Comparison of ENCODE assay signal across 1 cellular context in the genomic region with DNA sequence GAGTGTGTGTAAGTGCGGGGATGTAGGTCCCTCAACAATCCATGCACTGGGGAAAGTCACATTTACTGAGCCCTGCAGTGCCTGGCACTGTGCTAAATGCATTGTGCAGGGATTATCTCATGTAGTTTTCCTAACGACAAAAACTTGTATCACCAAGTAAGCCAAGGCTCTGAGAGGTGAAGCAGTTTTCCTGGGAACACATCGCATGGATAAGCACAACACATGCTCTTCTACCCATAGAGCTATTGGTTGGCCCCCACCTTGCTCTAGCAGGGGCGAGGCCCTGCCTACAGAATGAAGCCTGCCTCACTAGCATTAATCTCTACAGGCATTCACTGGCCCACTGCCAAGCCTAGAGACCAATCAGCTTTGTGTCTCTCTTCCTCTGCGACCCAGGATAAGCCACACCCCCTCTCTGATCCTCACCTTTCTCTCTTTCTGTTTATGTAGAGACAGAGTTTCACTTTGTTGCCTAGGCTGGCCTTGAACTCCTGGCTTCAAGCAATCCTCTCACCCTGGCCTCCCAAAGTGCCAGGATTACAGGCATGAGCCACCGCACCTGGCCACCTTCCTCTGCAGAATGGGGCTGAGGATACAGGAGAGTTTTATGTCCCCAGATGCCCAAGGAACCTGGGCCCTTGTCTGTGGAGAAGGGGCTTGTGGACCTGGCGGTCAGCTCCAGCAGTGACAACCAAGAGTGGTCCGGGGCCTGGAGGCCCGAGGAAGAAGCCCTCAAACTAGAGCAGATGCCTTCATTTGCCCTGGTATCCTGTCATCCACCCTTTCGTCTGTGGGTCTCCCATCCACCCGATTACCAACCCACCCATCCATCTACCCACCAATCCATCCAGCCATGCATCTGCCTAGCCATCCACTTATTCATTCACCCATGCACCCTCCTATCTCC.
A peak's percentile ranks its signal among the peaks of the same experiment; 100 is the strongest.
TF ChIP-seq lines count a peak whose summit lies in the region.

No MANE protein-coding gene starts in this region.

TF ChIP-seq in HepG2, 621 proteins besides CTCF, POLR2A, EP300 and RAD21 (continued from another document and continues in another):
- peak; percentile 83; the same call in 1 of the 2 replicates for TF ChIP-seq ZNF609 (CRISPR knock-in tag; IDR thresholded peaks at IDR 0.05; ENCODE audit: borderline replicate concordance)
- TF ChIP-seq SKI (IDR thresholded peaks at IDR 0.05; ENCODE audit: partially characterized antibody) = no peak
- TF ChIP-seq STAT5B (CRISPR knock-in tag; IDR thresholded peaks at IDR 0.05) = no peak
- TF ChIP-seq SNAPC2 (CRISPR knock-in tag; IDR thresholded peaks at IDR 0.05) = no peak; the same call in 1 of the 2 replicates
- peak; percentile 48; the same call in 1 of the 2 replicates for TF ChIP-seq ZBTB4 (CRISPR knock-in tag; IDR thresholded peaks at IDR 0.05; ENCODE audit: borderline replicate concordance)
- no peak for TF ChIP-seq ZNF20 (CRISPR knock-in tag; IDR thresholded peaks at IDR 0.05)
- peak; percentile 74; the same call in 1 of the 2 replicates for TF ChIP-seq ZNF788 (CRISPR knock-in tag; IDR thresholded peaks at IDR 0.05; ENCODE audit: borderline replicate concordance)
- TF ChIP-seq, protein P1, sequence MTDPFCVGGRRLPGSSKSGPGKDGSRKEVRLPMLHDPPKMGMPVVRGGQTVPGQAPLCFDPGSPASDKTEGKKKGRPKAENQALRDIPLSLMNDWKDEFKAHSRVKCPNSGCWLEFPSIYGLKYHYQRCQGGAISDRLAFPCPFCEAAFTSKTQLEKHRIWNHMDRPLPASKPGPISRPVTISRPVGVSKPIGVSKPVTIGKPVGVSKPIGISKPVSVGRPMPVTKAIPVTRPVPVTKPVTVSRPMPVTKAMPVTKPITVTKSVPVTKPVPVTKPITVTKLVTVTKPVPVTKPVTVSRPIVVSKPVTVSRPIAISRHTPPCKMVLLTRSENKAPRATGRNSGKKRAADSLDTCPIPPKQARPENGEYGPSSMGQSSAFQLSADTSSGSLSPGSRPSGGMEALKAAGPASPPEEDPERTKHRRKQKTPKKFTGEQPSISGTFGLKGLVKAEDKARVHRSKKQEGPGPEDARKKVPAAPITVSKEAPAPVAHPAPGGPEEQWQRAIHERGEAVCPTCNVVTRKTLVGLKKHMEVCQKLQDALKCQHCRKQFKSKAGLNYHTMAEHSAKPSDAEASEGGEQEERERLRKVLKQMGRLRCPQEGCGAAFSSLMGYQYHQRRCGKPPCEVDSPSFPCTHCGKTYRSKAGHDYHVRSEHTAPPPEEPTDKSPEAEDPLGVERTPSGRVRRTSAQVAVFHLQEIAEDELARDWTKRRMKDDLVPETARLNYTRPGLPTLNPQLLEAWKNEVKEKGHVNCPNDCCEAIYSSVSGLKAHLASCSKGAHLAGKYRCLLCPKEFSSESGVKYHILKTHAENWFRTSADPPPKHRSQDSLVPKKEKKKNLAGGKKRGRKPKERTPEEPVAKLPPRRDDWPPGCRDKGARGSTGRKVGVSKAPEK (CRISPR knock-in tag; IDR thresholded peaks at IDR 0.05; ENCODE audit: borderline replicate concordance) = no peak
- TF ChIP-seq, protein P2, sequence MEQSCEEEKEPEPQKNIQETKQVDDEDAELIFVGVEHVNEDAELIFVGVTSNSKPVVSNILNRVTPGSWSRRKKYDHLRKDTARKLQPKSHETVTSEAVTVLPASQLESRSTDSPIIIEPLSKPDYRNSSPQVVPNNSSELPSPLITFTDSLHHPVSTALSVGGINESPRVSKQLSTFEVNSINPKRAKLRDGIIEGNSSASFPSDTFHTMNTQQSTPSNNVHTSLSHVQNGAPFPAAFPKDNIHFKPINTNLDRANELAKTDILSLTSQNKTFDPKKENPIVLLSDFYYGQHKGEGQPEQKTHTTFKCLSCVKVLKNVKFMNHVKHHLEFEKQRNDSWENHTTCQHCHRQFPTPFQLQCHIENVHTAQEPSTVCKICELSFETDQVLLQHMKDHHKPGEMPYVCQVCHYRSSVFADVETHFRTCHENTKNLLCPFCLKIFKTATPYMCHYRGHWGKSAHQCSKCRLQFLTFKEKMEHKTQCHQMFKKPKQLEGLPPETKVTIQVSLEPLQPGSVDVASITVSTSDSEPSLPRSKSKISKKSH (CRISPR knock-in tag; IDR thresholded peaks at IDR 0.05; ENCODE audit: borderline replicate concordance) = peak; percentile 37; the same call in 1 of the 2 replicates
- 0 out of 2 replicates have a peak, but pooled peaks have one; percentile 67 for TF ChIP-seq MEIS2 (CRISPR knock-in tag; IDR thresholded peaks at IDR 0.05)
- no peak for TF ChIP-seq ZNF775 (CRISPR knock-in tag; IDR thresholded peaks at IDR 0.05; ENCODE audit: borderline replicate concordance)
- no peak for TF ChIP-seq ZFP41 (CRISPR knock-in tag; IDR thresholded peaks at IDR 0.05; ENCODE audit: borderline replicate concordance)
- no peak for TF ChIP-seq ARNT (IDR thresholded peaks at IDR 0.05)
- TF ChIP-seq SSRP1 (CRISPR knock-in tag; IDR thresholded peaks at IDR 0.05) = no peak; the same call in 1 of the 2 replicates
- TF ChIP-seq ZNF776 (CRISPR knock-in tag; IDR thresholded peaks at IDR 0.05) = 0 out of 2 replicates have a peak, but pooled peaks have one; percentile 28
- TF ChIP-seq REPIN1 (CRISPR knock-in tag; IDR thresholded peaks at IDR 0.05; ENCODE audit: borderline replicate concordance, low read depth) = peak; percentile 69
- no peak for TF ChIP-seq JUN (CRISPR knock-in tag; IDR thresholded peaks at IDR 0.05)
- no peak for TF ChIP-seq TMF1 (CRISPR knock-in tag; IDR thresholded peaks at IDR 0.05; ENCODE audit: low read depth)
- peak; percentile 70 for TF ChIP-seq CBX1 (IDR thresholded peaks at IDR 0.05; ENCODE audit: low read depth)
- TF ChIP-seq EHMT2 (IDR thresholded peaks at IDR 0.05; ENCODE audit: borderline replicate concordance, low read depth, low read length) = no peak
- no peak for TF ChIP-seq ZNF607 (CRISPR knock-in tag; IDR thresholded peaks at IDR 0.05; ENCODE audit: borderline replicate concordance)
- TF ChIP-seq ESRRA (CRISPR knock-in tag; IDR thresholded peaks at IDR 0.05; ENCODE audit: low read depth) = 0 out of 2 replicates have a peak, but pooled peaks have one; percentile 17
- TF ChIP-seq MTF2 (CRISPR knock-in tag; IDR thresholded peaks at IDR 0.05; ENCODE audit: borderline replicate concordance) = no peak
- peak; percentile 19; the same call in 1 of the 2 replicates for TF ChIP-seq GATA4 (IDR thresholded peaks at IDR 0.05; ENCODE audit: borderline replicate concordance, low read depth)
- peak; percentile 88 for TF ChIP-seq ZNF264 (CRISPR knock-in tag; IDR thresholded peaks at IDR 0.05)
- TF ChIP-seq, protein P3, sequence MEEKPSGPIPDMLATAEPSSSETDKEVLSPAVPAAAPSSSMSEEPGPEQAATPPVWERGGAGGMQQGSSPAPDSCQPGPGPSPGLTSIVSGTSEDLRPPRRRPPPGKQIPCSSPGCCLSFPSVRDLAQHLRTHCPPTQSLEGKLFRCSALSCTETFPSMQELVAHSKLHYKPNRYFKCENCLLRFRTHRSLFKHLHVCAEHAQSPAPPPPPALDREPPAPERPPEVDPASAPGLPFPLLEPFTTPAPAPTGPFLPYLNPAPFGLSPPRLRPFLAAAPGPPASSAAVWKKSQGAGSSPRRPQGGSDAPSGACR (CRISPR knock-in tag; IDR thresholded peaks at IDR 0.05) = peak; percentile 87; the same call in 1 of the 2 replicates
- no peak for TF ChIP-seq SIN3A (IDR thresholded peaks at IDR 0.05; ENCODE audit: borderline replicate concordance, low read depth, low read length)
- no peak for TF ChIP-seq TCF12 (IDR thresholded peaks at IDR 0.05)
- no peak; the same call in 1 of the 2 replicates for TF ChIP-seq TCF12 (CRISPR knock-in tag; IDR thresholded peaks at IDR 0.05)
- no peak for TF ChIP-seq SMARCC2 (IDR thresholded peaks at IDR 0.05)
- TF ChIP-seq CCAR2 (optimal IDR thresholded peaks at IDR 0.05; ENCODE audit: low read depth, low read length) = no peak
- TF ChIP-seq REL (CRISPR knock-in tag; conservative IDR thresholded peaks at IDR 0.05) = no peak
- TF ChIP-seq GPN1 (CRISPR knock-in tag; IDR thresholded peaks at IDR 0.05; ENCODE audit: borderline replicate concordance) = no peak
- TF ChIP-seq TGIF2 (CRISPR knock-in tag; IDR thresholded peaks at IDR 0.05) = no peak
- peak; percentile 98 for TF ChIP-seq ZNF205 (CRISPR knock-in tag; IDR thresholded peaks at IDR 0.05)
- TF ChIP-seq ZFP90 (CRISPR knock-in tag; IDR thresholded peaks at IDR 0.05; ENCODE audit: borderline replicate concordance) = peak; percentile 87
- TF ChIP-seq HDAC6 (IDR thresholded peaks at IDR 0.05; ENCODE audit: low read depth, low read length) = no peak
- no peak; the same call in 2 of the 3 replicates for TF ChIP-seq MXI1 (IDR thresholded peaks at IDR 0.05; ENCODE audit: borderline replicate concordance, low read depth, low read length)
- TF ChIP-seq, protein P4, sequence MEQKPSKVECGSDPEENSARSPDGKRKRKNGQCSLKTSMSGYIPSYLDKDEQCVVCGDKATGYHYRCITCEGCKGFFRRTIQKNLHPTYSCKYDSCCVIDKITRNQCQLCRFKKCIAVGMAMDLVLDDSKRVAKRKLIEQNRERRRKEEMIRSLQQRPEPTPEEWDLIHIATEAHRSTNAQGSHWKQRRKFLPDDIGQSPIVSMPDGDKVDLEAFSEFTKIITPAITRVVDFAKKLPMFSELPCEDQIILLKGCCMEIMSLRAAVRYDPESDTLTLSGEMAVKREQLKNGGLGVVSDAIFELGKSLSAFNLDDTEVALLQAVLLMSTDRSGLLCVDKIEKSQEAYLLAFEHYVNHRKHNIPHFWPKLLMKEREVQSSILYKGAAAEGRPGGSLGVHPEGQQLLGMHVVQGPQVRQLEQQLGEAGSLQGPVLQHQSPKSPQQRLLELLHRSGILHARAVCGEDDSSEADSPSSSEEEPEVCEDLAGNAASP (CRISPR knock-in tag; IDR thresholded peaks at IDR 0.05; ENCODE audit: borderline replicate concordance) = peak; percentile 80; the same call in 1 of the 2 replicates
- TF ChIP-seq, protein P5, sequence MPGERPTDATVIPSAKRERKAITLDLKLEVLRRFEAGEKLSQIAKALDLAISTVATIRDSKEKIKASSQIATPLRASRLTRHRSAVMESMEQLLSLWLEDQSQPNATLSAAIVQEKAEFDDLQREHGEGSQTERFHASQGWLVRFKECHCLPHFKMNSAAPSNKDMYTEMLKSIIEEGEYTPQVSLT (CRISPR knock-in tag; IDR thresholded peaks at IDR 0.05; ENCODE audit: borderline replicate concordance, low read depth) = peak; percentile 7; the same call in 1 of the 2 replicates
